ENCODE assay signal across 9 cellular contexts in genomic region chr21:26849428-26850115, GRCh38. TPM values are rescaled to one million over a fixed set of nuclear protein-coding genes. Genes with fewer than 3 reads are reported as not detected.
DNase-seq lines count a peak whose midpoint lies in the region; ATAC-seq and TF ChIP-seq lines count a peak whose summit lies in the region.
"Had no signal": no experiment of that assay in that cellular context is flagged by ENCODE, and none has a peak within 500 bp of the region (broad histone marks: within the 10 kb centered on the region; RNA-seq: fewer than 3 reads in every experiment).

No MANE protein-coding gene starts in this region.

- no peaks in the 10 kb centered on the region for H3K27me3 ChIP-seq in suprapubic skin

- TF ChIP-seq CTCF in fibroblast of villous mesenchyme (IDR thresholded peaks at IDR 0.05; ENCODE audit: insufficient read depth, low read depth, low read length) (peak; percentile 59), suprapubic skin (IDR thresholded peaks at IDR 0.05) (peak; percentile 30 to 39)

- no peak for ATAC-seq in activated CD4-positive, CD25-positive, alpha-beta regulatory T cell treated with anti-CD3 and anti-CD28 coated beads, Interleukin-2, amount 50 U/mL, for 24 hours
- no peak for ATAC-seq in HG03520 (IDR thresholded peaks at IDR 0.05; ENCODE audit: unreplicated experiment)

- H3K4me1 ChIP-seq in suprapubic skin, result peaks cover 20% of the 10 kb centered on the region

- DNase-seq in COLO829 (ENCODE audit: low spot score) (peak; percentile 23), HT-29 (ENCODE audit: low spot score) (peak; percentile 26), SK-MEL-5 (ENCODE audit: low read depth, low spot score) (peak; percentile 69), fibroblast of villous mesenchyme (ENCODE audit: low read depth) (peak; percentile 82), suprapubic skin (ENCODE audit: low spot score in 2 of 2) (no peak)
- no peak for DNase-seq in stimulated activated CD4-positive, alpha-beta T cell treated with anti-CD3 and anti-CD28 coated beads, Interleukin-12 subunit alpha, Interleukin-12 subunit beta, amount 100 ng/mL, for 4 hours

- in situ Hi-C loops in SK-MEL-5 (cut with HindIII; ENCODE audit: low pct_unique_long_range_greater_than_20kb, low sequenced_read_pairs), result no loop called here

- TF ChIP-seq POLR2A in suprapubic skin (IDR thresholded peaks at IDR 0.05), result no peak

- H3K4me3 ChIP-seq in fibroblast of villous mesenchyme (ENCODE audit: low read depth, low read length) (no peak overlapping the region), suprapubic skin (no peak overlapping the region)

- WGBS in suprapubic skin, result 7% methylated on average over 4 of the region's 4 CpGs

- H3K27ac ChIP-seq in suprapubic skin, result no peak overlapping the region

- no peaks in the 10 kb centered on the region for H3K36me3 ChIP-seq in suprapubic skin

- H3K9me3 ChIP-seq in suprapubic skin, result no peaks in the 10 kb centered on the region

- no peak for TF ChIP-seq EP300 in suprapubic skin (IDR thresholded peaks at IDR 0.05)

RNA-seq across cellular contexts. Expression of gene ADAMTS1, which starts 4.4 kb away (rescaled TPM):
- not detected in 2 replicates for total RNA-seq in HT-29 (2014; rRNA removed; shearing (Covaris generic))
- total RNA-seq in SK-MEL-5 (2014; rRNA removed; shearing (Covaris generic)), result 14.0 and 15.9 TPM in 2 replicates
- polyA plus RNA-seq in SK-MEL-5 (2015; cell fraction: cytosol; rRNA removed), result 11.0 and 14.5 TPM in 2 replicates
- 43.7 and 69.3 TPM in 2 replicates for polyA plus RNA-seq in SK-MEL-5 (2015; cell fraction: nucleus; rRNA removed)
- total RNA-seq in fibroblast of villous mesenchyme (177 and 589 TPM in 2 replicates), suprapubic skin (10 to 100 TPM; 21.2 to 29.2 (median 22.5) TPM)
- polyA plus RNA-seq: IgD-negative memory B cell had no signal

Comparison
In these comparisons a context has a peak if more than half of its experiments do, and no peak if none do; other contexts are left out.
1. DNase-seq: peak in COLO829 (single experiment), HT-29 (single experiment), SK-MEL-5 (single experiment) and fibroblast of villous mesenchyme (single experiment); none in suprapubic skin (0 of 2) and stimulated activated CD4-positive, alpha-beta T cell treated with anti-CD3 and anti-CD28 coated beads, Interleukin-12 subunit alpha, Interleukin-12 subunit beta, amount 100 ng/mL, for 4 hours (single experiment).